In the genomic region with DNA sequence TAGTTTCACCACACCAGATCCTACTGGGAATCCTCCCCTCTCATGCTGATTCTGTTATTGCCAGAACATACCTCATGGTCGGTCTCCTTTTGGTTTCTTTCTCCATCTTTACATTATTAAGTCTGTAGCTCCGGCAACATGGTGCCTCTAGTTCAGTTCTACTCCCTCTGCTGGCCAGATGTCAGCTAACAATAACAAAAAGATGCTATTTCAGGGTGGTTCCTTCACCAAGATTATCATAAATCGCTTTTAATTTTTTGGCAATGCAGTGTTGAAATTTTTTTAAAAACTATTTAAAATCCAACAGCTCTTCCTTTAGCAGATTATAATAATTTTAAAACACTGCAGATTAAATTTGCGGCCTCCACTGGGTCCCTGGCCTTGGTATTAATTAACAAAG, we compare ENCODE assay signal across 9 cellular contexts.
DNase-seq lines count a peak whose midpoint lies in the region; ATAC-seq, FAIRE-seq and TF ChIP-seq lines count a peak whose summit lies in the region.
"Had no signal": no experiment of that assay in that cellular context is flagged by ENCODE, and none has a peak within 500 bp of the region (broad histone marks: within the 10 kb centered on the region; RNA-seq: fewer than 3 reads in every experiment).

No MANE protein-coding gene starts in this region.

- peaks cover 3% of the 10 kb centered on the region for H3K36me3 Mint-ChIP-seq in neural crest cell (ENCODE audit: low read depth)
- H3K36me3 Mint-ChIP-seq in activated CD8-positive, alpha-beta memory T cell treated with anti-CD3 and anti-CD28 coated beads, Interleukin-2, amount 10 ng/mL, durations not matched to agents 7 days and 5 days: no peaks in the 10 kb centered on the region
- H3K36me3 Mint-ChIP-seq: activated naive CD8-positive, alpha-beta T cell treated with anti-CD3 and anti-CD28 coated beads, Interleukin-2, amount 10 ng/mL, durations not matched to agents 7 days and 5 days had no signal

- H3K27ac Mint-ChIP-seq in neural crest cell (ENCODE audit: unreplicated experiment): no peak overlapping the region
- H3K27ac Mint-ChIP-seq in activated CD8-positive, alpha-beta memory T cell treated with anti-CD3 and anti-CD28 coated beads, Interleukin-2, amount 10 ng/mL, durations not matched to agents 7 days and 5 days: no peak overlapping the region
- H3K27ac Mint-ChIP-seq: activated naive CD8-positive, alpha-beta T cell treated with anti-CD3 and anti-CD28 coated beads, Interleukin-2, amount 10 ng/mL, durations not matched to agents 7 days and 5 days had no signal

- ATAC-seq in HG02571 (IDR thresholded peaks at IDR 0.05; ENCODE audit: unreplicated experiment) (no peak), GM18498 (IDR thresholded peaks at IDR 0.05; ENCODE audit: unreplicated experiment) (no peak)
- no peak for ATAC-seq in activated CD8-positive, alpha-beta memory T cell treated with anti-CD3 and anti-CD28 coated beads, Interleukin-2, amount 10 ng/mL, durations not matched to agents 7 days and 5 days

- H3K4me3 ChIP-seq in LNCaP clone FGC (ENCODE audit: low read depth, low read length): no peak overlapping the region
- H3K4me3 ChIP-seq in WI38 (ENCODE audit: low read depth, low read length): no peak overlapping the region

- peaks cover 7% of the 10 kb centered on the region for H3K4me1 Mint-ChIP-seq in neural crest cell
- no peaks in the 10 kb centered on the region for H3K4me1 Mint-ChIP-seq in activated CD8-positive, alpha-beta memory T cell treated with anti-CD3 and anti-CD28 coated beads, Interleukin-2, amount 10 ng/mL, durations not matched to agents 7 days and 5 days
- H3K4me1 Mint-ChIP-seq: activated naive CD8-positive, alpha-beta T cell treated with anti-CD3 and anti-CD28 coated beads, Interleukin-2, amount 10 ng/mL, durations not matched to agents 7 days and 5 days had no signal

- DNase-seq in GM18507 (ENCODE audit: extremely low spot score, insufficient read length, low read depth) (no peak), LNCaP clone FGC (ENCODE audit: low read depth) (no peak), neural crest cell (ENCODE audit: low read depth, low spot score) (peak; percentile 16)
- DNase-seq in activated naive CD4-positive, alpha-beta T cell treated with Interleukin-2 at 50 U/mL for 16 hours: no peak
- DNase-seq in activated CD8-positive, alpha-beta memory T cell treated with anti-CD3 and anti-CD28 coated beads, Interleukin-2, amount 10 ng/mL, durations not matched to agents 7 days and 5 days: no peak
- DNase-seq: activated naive CD8-positive, alpha-beta T cell treated with anti-CD3 and anti-CD28 coated beads, Interleukin-2, amount 10 ng/mL, durations not matched to agents 7 days and 5 days had no signal

- CTCF ChIA-PET in activated CD8-positive, alpha-beta memory T cell treated with anti-CD3 and anti-CD28 coated beads, Interleukin-2, amount 10 ng/mL, durations not matched to agents 7 days and 5 days (lab: Charles Lee): no interaction called here

- no peaks in the 10 kb centered on the region for H3K27me3 Mint-ChIP-seq in neural crest cell (ENCODE audit: low read depth)
- no peaks in the 10 kb centered on the region for H3K27me3 Mint-ChIP-seq in activated CD8-positive, alpha-beta memory T cell treated with anti-CD3 and anti-CD28 coated beads, Interleukin-2, amount 10 ng/mL, durations not matched to agents 7 days and 5 days
- H3K27me3 Mint-ChIP-seq: activated naive CD8-positive, alpha-beta T cell treated with anti-CD3 and anti-CD28 coated beads, Interleukin-2, amount 10 ng/mL, durations not matched to agents 7 days and 5 days had no signal

- peaks cover 10% of the 10 kb centered on the region for H3K9me3 Mint-ChIP-seq in neural crest cell
- H3K9me3 Mint-ChIP-seq in activated CD8-positive, alpha-beta memory T cell treated with anti-CD3 and anti-CD28 coated beads, Interleukin-2, amount 10 ng/mL, durations not matched to agents 7 days and 5 days (ENCODE audit: low read depth): peaks cover 6% of the 10 kb centered on the region

- TF ChIP-seq CTCF in LNCaP clone FGC (IDR thresholded peaks at IDR 0.05; ENCODE audit: control insufficient read depth, extremely low read depth, insufficient read depth) (peak; percentile 37; the same call in 1 of the 2 replicates), WI38 (IDR thresholded peaks at IDR 0.05; ENCODE audit: low read depth, low read length) (peak; percentile 53), neural crest cell (conservative IDR thresholded peaks at IDR 0.05) (peak; percentile 71)

- FAIRE-seq in GM18507 (lab: Jason Lieb, UNC): peak; percentile 38

- no peak overlapping the region for H3K4me3 Mint-ChIP-seq in neural crest cell
- no peak overlapping the region for H3K4me3 Mint-ChIP-seq in activated CD8-positive, alpha-beta memory T cell treated with anti-CD3 and anti-CD28 coated beads, Interleukin-2, amount 10 ng/mL, durations not matched to agents 7 days and 5 days
- H3K4me3 Mint-ChIP-seq: activated naive CD8-positive, alpha-beta T cell treated with anti-CD3 and anti-CD28 coated beads, Interleukin-2, amount 10 ng/mL, durations not matched to agents 7 days and 5 days had no signal
